Comparison of ENCODE assay signal across 8 cellular contexts in the genomic region with DNA sequence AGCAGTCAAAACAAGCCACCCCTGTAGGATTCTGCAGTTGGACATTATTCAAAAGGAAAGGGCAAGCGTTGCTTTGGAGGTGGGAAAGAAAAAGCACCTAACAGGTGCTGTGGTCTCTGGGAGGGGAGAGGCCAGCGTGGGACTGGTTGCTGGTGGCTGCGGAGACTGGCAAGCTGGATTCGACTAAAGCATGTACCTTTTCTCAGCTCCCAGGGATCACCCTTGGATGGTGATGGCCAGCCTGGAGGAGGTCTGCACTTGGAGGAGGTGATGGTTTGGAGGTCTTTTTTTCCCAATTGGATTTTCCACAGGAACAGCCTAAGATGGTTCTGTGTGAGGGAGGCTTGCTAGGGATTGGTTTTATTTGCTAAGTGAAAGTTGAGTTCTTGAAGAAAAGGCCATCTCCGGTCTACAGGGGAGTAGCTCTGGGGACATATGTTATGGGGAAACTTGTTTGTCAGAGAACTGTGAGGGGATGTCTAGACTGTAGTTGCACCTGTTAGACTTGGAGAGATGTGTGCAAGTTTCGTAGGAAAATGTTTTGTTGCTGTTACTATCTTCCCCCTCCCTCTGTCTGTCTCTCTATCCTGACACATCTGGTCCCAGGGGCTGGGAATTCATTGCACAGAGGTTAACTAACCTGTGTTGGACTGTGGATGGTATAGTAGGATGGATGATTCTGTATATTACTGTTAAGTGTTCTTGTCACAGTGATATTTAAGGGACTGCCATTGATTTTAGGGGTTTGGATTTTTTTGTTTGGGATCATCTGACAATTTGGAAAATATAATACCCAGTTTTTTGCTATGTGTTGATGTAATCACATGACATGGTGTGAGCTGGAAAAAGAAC.
DNase-seq lines count a peak whose midpoint lies in the region; ATAC-seq and TF ChIP-seq lines count a peak whose summit lies in the region.

No MANE protein-coding gene starts in this region.

- H3K27ac ChIP-seq in BLaER1 treated with 17β-estradiol and CSF1 and Interleukin-3, amounts not matched to agents 10 nM and 100 nM: peak overlapping the region in 10 of 11 experiments; percentile 93 to 99 (median 98); a peak in 21 of 22 replicates
- H3K27ac ChIP-seq in HEK293 (ENCODE audit: extremely low read depth, low read depth, low read length): peak overlapping the region; percentile 96; the same call in 1 of the 2 replicates

- peak overlapping the region; percentile 84 to 98 (median 95) for H3K4me2 ChIP-seq in BLaER1 treated with 17β-estradiol and CSF1 and Interleukin-3, amounts not matched to agents 10 nM and 100 nM

- no peaks in the 10 kb centered on the region for H3K9me3 ChIP-seq in BLaER1 treated with 17β-estradiol and CSF1 and Interleukin-3, amounts not matched to agents 10 nM and 100 nM (replicated peaks in 1 of 11)
- no peaks in the 10 kb centered on the region for H3K9me3 ChIP-seq in HEK293 (ENCODE audit: control insufficient read depth, insufficient read depth, low read depth, low read length)

- peaks cover 16 to 42% (median 34%) of the 10 kb centered on the region in 11 experiments; a peak in 21 of 22 replicates for H3K36me3 ChIP-seq in BLaER1 treated with 17β-estradiol and CSF1 and Interleukin-3, amounts not matched to agents 10 nM and 100 nM
- peaks cover 0 to 33% of the 10 kb centered on the region in 2 experiments; a peak in 2 of 3 replicates for H3K36me3 ChIP-seq in HEK293 (ENCODE audit: control insufficient read depth in 2 of 2, insufficient read depth in 1 of 2, low read length in 2 of 2)

- CTCF ChIA-PET in HEK293 (lab: Yijun Ruan, JAX): no interaction called here

- H3K27me3 ChIP-seq in BLaER1 treated with 17β-estradiol and CSF1 and Interleukin-3, amounts not matched to agents 10 nM and 100 nM: no peaks in the 10 kb centered on the region

- H3K4me1 ChIP-seq in BLaER1 treated with 17β-estradiol and CSF1 and Interleukin-3, amounts not matched to agents 10 nM and 100 nM: peaks cover 24 to 33% (median 28%) of the 10 kb centered on the region in 10 experiments
- 0 out of 2 replicates have a peak, but pooled peaks cover 3% of the 10 kb centered on the region for H3K4me1 ChIP-seq in HEK293 (ENCODE audit: control insufficient read depth, insufficient read depth, low read length)

- peak overlapping the region; percentile 93 to 100 (median 99) for H3K4me3 ChIP-seq in BLaER1 treated with 17β-estradiol and CSF1 and Interleukin-3, amounts not matched to agents 10 nM and 100 nM
- H3K4me3 ChIP-seq in HEK293 (ENCODE audit: low read depth, low read length): peak overlapping the region; percentile 96
- peak overlapping the region; percentile 75 for H3K4me3 ChIP-seq in iPS-11a (ENCODE audit: low read depth, low read length)

- no peak for TF ChIP-seq CTCF in HEK293 (tag by site-specific recombination; IDR thresholded peaks at IDR 0.05)

- ATAC-seq in stimulated activated naive CD8-positive, alpha-beta T cell treated with anti-CD3 and anti-CD28 coated beads, Interleukin-15, Interleukin-2, amounts not matched to agents 100 U/mL and 50 U/mL, for 24 hours: no peak
- ATAC-seq in HG02884 (IDR thresholded peaks at IDR 0.05; ENCODE audit: unreplicated experiment): no peak

- POLR2A ChIA-PET in HEK293 (lab: Yijun Ruan, JAX): interaction anchor here (1.0 to 1.2 kb wide), 2 partner anchors 177 to 381 kb away, joined by 3 read pairs; no protein-coding TSS in a partner anchor

- peak overlapping the region; percentile 96 to 100 (median 99); a peak in 21 of 22 replicates for H3K9ac ChIP-seq in BLaER1 treated with 17β-estradiol and CSF1 and Interleukin-3, amounts not matched to agents 10 nM and 100 nM

- peaks cover 44 to 60% (median 56%) of the 10 kb centered on the region in 11 experiments; a peak in 21 of 22 replicates for H4K20me1 ChIP-seq in BLaER1 treated with 17β-estradiol and CSF1 and Interleukin-3, amounts not matched to agents 10 nM and 100 nM

- peak; percentile 7 for DNase-seq in activated effector memory CD4-positive, alpha-beta T cell treated with Interleukin-2 at 50 U/mL for 16 hours
- DNase-seq in stimulated activated naive CD8-positive, alpha-beta T cell treated with anti-CD3 and anti-CD28 coated beads, Interleukin-15, Interleukin-2, amounts not matched to agents 100 U/mL and 50 U/mL, for 24 hours: peak; percentile 19
- no peak for DNase-seq in DMS153 treated with DMSO at 0.1 percent for 48 hours (lab: John Stamatoyannopoulos, UW; ENCODE audit: unreplicated experiment)
- DNase-seq in DMS153 (lab: John Stamatoyannopoulos, UW): no peak

TF ChIP-seq in HEK293, 187 proteins besides CTCF, POLR2A, EP300 and RAD21:
- TF ChIP-seq ZNF529 (tag by site-specific recombination; IDR thresholded peaks at IDR 0.05; ENCODE audit: insufficient replicate concordance) (no peak), ZNF146 (tag by site-specific recombination; IDR thresholded peaks at IDR 0.05) (no peak), ZNF169 (tag by site-specific recombination; IDR thresholded peaks at IDR 0.05) (no peak), SP7 (tag by site-specific recombination; IDR thresholded peaks at IDR 0.05) (no peak), PRDM1 (tag by site-specific recombination; IDR thresholded peaks at IDR 0.05) (peak; percentile 50; the same call in 1 of the 2 replicates), ZBTB48 (tag by site-specific recombination; IDR thresholded peaks at IDR 0.05) (peak; percentile 90), ZNF416 (tag by site-specific recombination; IDR thresholded peaks at IDR 0.05) (no peak), ZNF521 (tag by site-specific recombination; IDR thresholded peaks at IDR 0.05) (no peak), ZNF366 (tag by site-specific recombination; conservative IDR thresholded peaks at IDR 0.05) (0 out of 2 replicates have a peak, but pooled peaks have one; percentile 25), ZNF341 (tag by site-specific recombination; IDR thresholded peaks at IDR 0.05; ENCODE audit: low read depth) (peak; percentile 58; the same call in 1 of the 2 replicates), ZBTB7A (tag by site-specific recombination; IDR thresholded peaks at IDR 0.05; ENCODE audit: low read depth) (no peak), SCRT2 (tag by site-specific recombination; IDR thresholded peaks at IDR 0.05) (peak; percentile 91), ZNF423 (tag by site-specific recombination; IDR thresholded peaks at IDR 0.05) (no peak)

Comparison
In these comparisons a context has a peak if more than half of its experiments do, and no peak if none do; other contexts are left out.
1. DNase-seq: peak in activated effector memory CD4-positive, alpha-beta T cell treated with Interleukin-2 at 50 U/mL for 16 hours (single experiment) and stimulated activated naive CD8-positive, alpha-beta T cell treated with anti-CD3 and anti-CD28 coated beads, Interleukin-15, Interleukin-2, amounts not matched to agents 100 U/mL and 50 U/mL, for 24 hours (single experiment); none in DMS153 treated with DMSO at 0.1 percent for 48 hours (single experiment) and DMS153 (single experiment).
2. Peak in every context shown above with its lines, with median percentiles within 50 percentile points of each other: H3K4me3 ChIP-seq.